In genomic region chr1:167722152-167722869, GRCh38 we compare ENCODE assay signal across 8 cellular contexts. TPM values are rescaled to one million over a fixed set of nuclear protein-coding genes. Genes with fewer than 3 reads are reported as not detected.
A peak's percentile ranks its signal among the peaks of the same experiment; 100 is the strongest.
DNase-seq lines count a peak whose midpoint lies in the region; FAIRE-seq and TF ChIP-seq lines count a peak whose summit lies in the region.

No MANE protein-coding gene starts in this region.

- H3K18ac ChIP-seq in H9 (ENCODE audit: insufficient read length, low read depth, low read length): peak overlapping the region; percentile 71

- H3K27ac Mint-ChIP-seq in H9: no peak overlapping the region

- POLR2A ChIA-PET in endothelial cell of umbilical vein (lab: Charles Lee): no interaction called here

- no peak overlapping the region for H3K4ac ChIP-seq in H9 (ENCODE audit: low read depth, low read length)

- dilution Hi-C loops in endothelial cell of umbilical vein (cut with MboI; ENCODE audit: extremely low pct_ligation_motif_present, low sequenced_read_pairs): no loop called here

- no peaks in the 10 kb centered on the region for H4K20me1 ChIP-seq in H9 (ENCODE audit: control insufficient read depth, insufficient read depth, insufficient read length)
- peaks cover 16% of the 10 kb centered on the region; the same call in 1 of the 2 replicates for H4K20me1 ChIP-seq in Karpas-422 (ENCODE audit: insufficient read depth, low read depth, low read length)
- H4K20me1 ChIP-seq in endothelial cell of umbilical vein (replicated peaks; ENCODE audit: control insufficient read depth, extremely low read depth, insufficient read depth, low read length): peaks cover 8% of the 10 kb centered on the region

- no CpG with 5 or more reads among the region's 52 CpGs for WGBS in H9 (ENCODE audit: extremely low coverage, insufficient read length, low lambda C conversion rate)
- 1 to 10% methylated on average over 2 to 34 of the region's 52 CpGs for WGBS in transverse colon (ENCODE audit: low coverage in 1 of 2), 2 donors

- no peak overlapping the region for H2BK12ac ChIP-seq in H9 (ENCODE audit: insufficient read length, low read depth, low read length)

- peaks cover 3% of the 10 kb centered on the region for H3K79me1 ChIP-seq in H9 (ENCODE audit: insufficient read depth, low read depth, low read length, poor library complexity, severe bottlenecking)

- CTCF ChIA-PET in endothelial cell of umbilical vein (lab: Charles Lee): interaction anchor here (0.7 to 2.1 kb wide), 7 partner anchors 23 to 363 kb away, joined by 3 to 29 read pairs (median 8); no protein-coding TSS in a partner anchor

- H3K56ac ChIP-seq in H9 (ENCODE audit: insufficient read length, low read depth, low read length): no peak overlapping the region

- no peaks in the 10 kb centered on the region for H3K9me3 Mint-ChIP-seq in H9

- H3K9me2 ChIP-seq in Karpas-422 (replicated peaks; ENCODE audit: insufficient read depth, low read length): no peaks in the 10 kb centered on the region

- peak overlapping the region; percentile 83 for H3K4me3 ChIP-seq in Karpas-422 (ENCODE audit: low read length)
- H3K4me3 ChIP-seq in WERI-Rb-1 (ENCODE audit: low read depth, low read length): peak overlapping the region; percentile 55
- peak overlapping the region; percentile 59 to 97 (median 72) for H3K4me3 ChIP-seq in endothelial cell of umbilical vein (replicated peaks in 1 of 3; ENCODE audit: insufficient read depth in 1 of 3, low read depth in 1 of 3, low read length in 3 of 3)
- H3K4me3 ChIP-seq in transverse colon: peak overlapping the region; percentile 88 to 100 (median 98)

- no peak overlapping the region for H4K91ac ChIP-seq in H9 (ENCODE audit: insufficient read length, low read depth, low read length)

- TF ChIP-seq POLR2A in endothelial cell of umbilical vein (IDR thresholded peaks at IDR 0.05; ENCODE audit: low read depth, low read length): no peak
- TF ChIP-seq POLR2A in transverse colon (IDR thresholded peaks at IDR 0.05): no peak

- intact Hi-C loops in endothelial cell of umbilical vein (cut with micrococcal nuclease) (loop anchor here (2.0 to 5.0 kb wide), 2 partner anchors 415 to 502 kb away; partner anchors contain the start of genes GPR161 and POU2F1), transverse colon (cut with DNase I; ENCODE audit: low total_unique reads) (no loop called here)

- no peaks in the 10 kb centered on the region for H3K9me3 ChIP-seq in H9 (ENCODE audit: control insufficient read depth, low read depth, low read length)
- no peaks in the 10 kb centered on the region for H3K9me3 ChIP-seq in Karpas-422 (ENCODE audit: low read length)
- no peaks in the 10 kb centered on the region for H3K9me3 ChIP-seq in WERI-Rb-1 (ENCODE audit: severe bottlenecking)
- H3K9me3 ChIP-seq in endothelial cell of umbilical vein (replicated peaks; ENCODE audit: control insufficient read depth, insufficient read depth, low read length): no peaks in the 10 kb centered on the region
- no peaks in the 10 kb centered on the region for H3K9me3 ChIP-seq in transverse colon

- no peak overlapping the region for H2BK120ac ChIP-seq in H9 (ENCODE audit: low read depth, low read length, poor library complexity, severe bottlenecking)

- BruUV-seq in endothelial cell of umbilical vein (replicated peaks; lab: Mats Ljungman, UMichigan): no TSS peak

- no peak overlapping the region for H2BK5ac ChIP-seq in H9 (ENCODE audit: insufficient read length, low read length)

- H3K4me3 Mint-ChIP-seq in H9: peak overlapping the region; percentile 89 to 95

- peaks cover 48% of the 10 kb centered on the region in 2 experiments for H3K4me1 Mint-ChIP-seq in H9

- H3K23me2 ChIP-seq in H9 (ENCODE audit: insufficient read length, low read depth, low read length, poor library complexity, severe bottlenecking): peaks cover 7% of the 10 kb centered on the region

- H3K4me1 ChIP-seq in H9 (ENCODE audit: insufficient read depth, low read length): peaks cover 11% of the 10 kb centered on the region
- peaks cover 51% of the 10 kb centered on the region for H3K4me1 ChIP-seq in Karpas-422 (ENCODE audit: low read length)
- H3K4me1 ChIP-seq in endothelial cell of umbilical vein (ENCODE audit: control insufficient read depth, extremely low read depth, insufficient read depth, low read length): peaks cover 26% of the 10 kb centered on the region
- H3K4me1 ChIP-seq in transverse colon: peaks cover 13 to 54% (median 31%) of the 10 kb centered on the region in 4 donors

- no peak for FAIRE-seq in endothelial cell of umbilical vein (lab: Jason Lieb, UNC)

- H3K36me3 Mint-ChIP-seq in H9 (ENCODE audit: insufficient read depth in 1 of 3, low read depth in 3 of 3): peaks cover 4 to 7% (median 6%) of the 10 kb centered on the region in 3 experiments; a peak in 4 of 7 replicates

- no peak overlapping the region for H4K8ac ChIP-seq in H9 (replicated peaks; ENCODE audit: insufficient read length, low read depth, low read length)

- H3K23ac ChIP-seq in H9 (ENCODE audit: insufficient read length, low read depth, low read length): no peak overlapping the region

- H3K79me2 ChIP-seq in H9 (ENCODE audit: insufficient read depth, low read length): peaks cover 15% of the 10 kb centered on the region; the same call in 1 of the 2 replicates
- H3K79me2 ChIP-seq in Karpas-422 (ENCODE audit: low read length): no peaks in the 10 kb centered on the region
- peaks cover 48% of the 10 kb centered on the region for H3K79me2 ChIP-seq in endothelial cell of umbilical vein (ENCODE audit: control insufficient read depth, insufficient read depth, low read length)

- no peak overlapping the region for H2BK15ac ChIP-seq in H9 (ENCODE audit: low read depth, low read length)

- TF ChIP-seq EP300 in transverse colon (IDR thresholded peaks at IDR 0.05; ENCODE audit: low read depth): no peak

- H3K14ac ChIP-seq in H9 (ENCODE audit: insufficient read depth, low read length): peak overlapping the region; percentile 79

- peaks cover 2% of the 10 kb centered on the region; the same call in 1 of the 2 replicates for H3K27me3 Mint-ChIP-seq in H9 (ENCODE audit: low read depth)

- TF ChIP-seq CTCF in H9 (conservative IDR thresholded peaks at IDR 0.05) (no peak), WERI-Rb-1 (IDR thresholded peaks at IDR 0.05; ENCODE audit: low read depth, low read length) (no peak), endothelial cell of umbilical vein (IDR thresholded peaks at IDR 0.05; ENCODE audit: extremely low read depth in 1 of 2, insufficient read depth in 1 of 2, low read depth in 1 of 2, low read length in 2 of 2) (no peak), transverse colon (IDR thresholded peaks at IDR 0.05) (peak in 1 of 5 experiments; percentile 8)

- H3K4me2 ChIP-seq in H9 (ENCODE audit: insufficient read depth, insufficient read length, low read length) (peak overlapping the region; percentile 81), Karpas-422 (ENCODE audit: low read depth, low read length, poor library complexity, severe bottlenecking) (peak overlapping the region; percentile 97), endothelial cell of umbilical vein (ENCODE audit: insufficient read depth, low read length) (peak overlapping the region; percentile 100)

- no peaks in the 10 kb centered on the region for H3K36me3 ChIP-seq in Karpas-422 (ENCODE audit: insufficient read depth, low read length)
- no peaks in the 10 kb centered on the region for H3K36me3 ChIP-seq in WERI-Rb-1
- H3K36me3 ChIP-seq in endothelial cell of umbilical vein (ENCODE audit: control insufficient read depth in 2 of 2, extremely low read depth in 1 of 2, insufficient read depth in 2 of 2, low read length in 2 of 2): no peaks in the 10 kb centered on the region
- no peaks in the 10 kb centered on the region for H3K36me3 ChIP-seq in transverse colon

- DNase-seq in DMS153 (lab: John Stamatoyannopoulos, UW): peak; percentile 33
- DNase-seq in DMS153 treated with DMSO at 0.1 percent for 48 hours (lab: John Stamatoyannopoulos, UW; ENCODE audit: unreplicated experiment): no peak
- DNase-seq in H9: peak; percentile 55
- peak; percentile 57 for DNase-seq in Karpas-422
- DNase-seq in WERI-Rb-1: peak; percentile 31
- peak; percentile 52 for DNase-seq in endothelial cell of umbilical vein (ENCODE audit: low read depth, low spot score)
- DNase-seq in mucosa of gallbladder (ENCODE audit: low spot score): peak; percentile 27
- peak; percentile 59 for DNase-seq in transverse colon

- H2AK5ac ChIP-seq in H9 (ENCODE audit: insufficient read length, low read length): no peak overlapping the region

- H3K27me3 ChIP-seq in H9 (ENCODE audit: insufficient read depth, low read length) (no peaks in the 10 kb centered on the region), Karpas-422 (ENCODE audit: low read length) (no peaks in the 10 kb centered on the region), WERI-Rb-1 (ENCODE audit: insufficient read depth, low read depth, severe bottlenecking) (no peaks in the 10 kb centered on the region), endothelial cell of umbilical vein (ENCODE audit: control insufficient read depth in 2 of 2, insufficient read depth in 2 of 2, low read length in 2 of 2) (no peaks in the 10 kb centered on the region), transverse colon (no peaks in the 10 kb centered on the region)

- H3K9me1 ChIP-seq in endothelial cell of umbilical vein (replicated peaks; ENCODE audit: control insufficient read depth, extremely low read depth, insufficient read depth, low read length): no peaks in the 10 kb centered on the region

- no peak overlapping the region for H2AFZ ChIP-seq in H9 (ENCODE audit: low read length)
- peak overlapping the region; percentile 75 for H2AFZ ChIP-seq in Karpas-422 (ENCODE audit: low read length)
- peak overlapping the region; percentile 94 for H2AFZ ChIP-seq in endothelial cell of umbilical vein (ENCODE audit: low read depth, low read length)

- no peak overlapping the region for H3T11ph ChIP-seq in H9 (ENCODE audit: low read length)

- H4K5ac ChIP-seq in H9 (ENCODE audit: insufficient read length, low read depth, low read length): no peak overlapping the region

- peak overlapping the region; percentile 82 for H3K9ac ChIP-seq in H9 (ENCODE audit: extremely low read depth, insufficient read length, low read length)
- H3K9ac ChIP-seq in Karpas-422 (ENCODE audit: low read length): peak overlapping the region; percentile 78
- H3K9ac ChIP-seq in endothelial cell of umbilical vein (replicated peaks; ENCODE audit: extremely low read depth, insufficient read depth, low read length): peak overlapping the region; percentile 55

- H2BK20ac ChIP-seq in H9 (ENCODE audit: low read depth, low read length, poor library complexity, severe bottlenecking): no peak overlapping the region

- in situ Hi-C loops in transverse colon (cut with MboI; ENCODE audit: low pct_ligation_motif_present in 1 of 4, low pct_unique_long_range_greater_than_20kb in 1 of 4, low sequenced_read_pairs in 3 of 4): loop anchor here in 3 of 4 donors (10.0 to 25.0 kb wide), 3 partner anchors 92 to 215 kb away; partner anchors contain the start of genes DCAF6 (in 3 of the 3) and MPC2 (in 3 of the 3)

- H3K27ac ChIP-seq in H9 (ENCODE audit: insufficient read length, low read depth, low read length) (no peak overlapping the region), Karpas-422 (ENCODE audit: low read length) (no peak overlapping the region), WERI-Rb-1 (peak overlapping the region; percentile 66), endothelial cell of umbilical vein (ENCODE audit: insufficient read depth, low read depth, low read length) (peak overlapping the region; percentile 72), transverse colon (peak overlapping the region; percentile 92 to 98 (median 94))

RNA-seq across cellular contexts. Expression of gene MPZL1, which starts 0.5 kb away (rescaled TPM):
- total RNA-seq in H9 (2021) (60.7 and 68.6 TPM in 2 replicates), endothelial cell of umbilical vein (99.1 and 99.4 TPM in 2 replicates), mucosa of gallbladder (137 TPM), transverse colon (10 to 100 TPM; 32.9 to 79.5 (median 58.2) TPM)
- total RNA-seq in Karpas-422 (2014; rRNA removed; shearing (Covaris generic); ENCODE audit: low replicate concordance): 13.5 and 24.9 TPM in 2 replicates
- 40.0 and 41.7 TPM in 2 replicates for polyA plus RNA-seq in endothelial cell of umbilical vein
- polyA plus RNA-seq in endothelial cell of umbilical vein (2011; cell fraction: cytosol; rRNA removed): 47.4 and 49.5 TPM in 2 replicates
- 46.1 and 59.5 TPM in 2 replicates for polyA plus RNA-seq in endothelial cell of umbilical vein (2011; cell fraction: nucleus; rRNA removed)
- 73.1 and 94.6 TPM in 2 replicates for polyA plus RNA-seq in endothelial cell of umbilical vein (2012)
- 55.7 and 70.9 TPM in 2 replicates for polyA minus RNA-seq in endothelial cell of umbilical vein
- 76.3 TPM for polyA minus RNA-seq in endothelial cell of umbilical vein (2011; cell fraction: cytosol; rRNA and poly(A)+ RNA removed)
- 32.2 and 43.8 TPM in 2 replicates for polyA minus RNA-seq in endothelial cell of umbilical vein (2011; cell fraction: nucleus; rRNA and poly(A)+ RNA removed)

Comparison
In these comparisons a context has a peak if more than half of its experiments do, and no peak if none do; other contexts are left out.
1. H3K27ac ChIP-seq: peak in WERI-Rb-1 (single experiment), endothelial cell of umbilical vein (single experiment) and transverse colon (4 of 4); none in H9 (single experiment) and Karpas-422 (single experiment).
2. Peak in every context shown above with its lines, with median percentiles within 50 percentile points of each other: H3K4me2 ChIP-seq, H3K9ac ChIP-seq and H3K4me3 ChIP-seq.